In the genomic region with DNA sequence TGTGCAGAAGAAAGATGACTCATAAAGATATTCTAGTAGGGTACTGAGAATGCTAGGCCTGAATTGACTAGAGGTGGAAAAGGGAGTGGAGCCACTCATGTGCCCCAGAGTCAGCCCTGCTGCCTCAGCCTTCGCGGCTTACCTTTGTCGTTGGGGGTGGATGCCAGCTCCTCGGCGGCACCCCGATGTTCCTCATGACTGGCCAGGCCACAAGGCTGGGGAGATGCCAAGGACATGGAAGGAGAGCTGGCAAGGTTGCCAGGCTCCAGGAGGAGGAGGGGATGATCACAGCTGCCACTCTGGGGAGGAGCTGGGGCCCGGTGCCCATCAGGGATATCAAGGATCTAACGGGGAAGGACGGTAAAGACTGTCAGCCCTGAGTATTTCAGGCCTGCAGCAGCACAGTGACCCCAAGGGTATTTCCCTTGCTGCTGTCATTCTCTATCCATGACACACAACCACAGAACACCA, we compare ENCODE assay signal across 9 cellular contexts. TPM values are rescaled to one million over a fixed set of nuclear protein-coding genes. Genes with fewer than 3 reads are reported as not detected.
A peak's percentile ranks its signal among the peaks of the same experiment; 100 is the strongest.
DNase-seq lines count a peak whose midpoint lies in the region; ATAC-seq and TF ChIP-seq lines count a peak whose summit lies in the region.
"Had no signal": no experiment of that assay in that cellular context is flagged by ENCODE, and none has a peak within 500 bp of the region (broad histone marks: within the 10 kb centered on the region; RNA-seq: fewer than 3 reads in every experiment).

No MANE protein-coding gene starts in this region.

- peaks cover 72% of the 10 kb centered on the region for H3K36me3 Mint-ChIP-seq in T-cell
- H3K36me3 Mint-ChIP-seq in natural killer cell, result peaks cover 21% of the 10 kb centered on the region

- peak in 1 of 4 experiments; percentile 25 for ATAC-seq in T-cell (replicated peaks in 1 of 4)
- ATAC-seq in body of pancreas, result peak; percentile 31
- ATAC-seq in natural killer cell, result no peak
- ATAC-seq in HG02973 (IDR thresholded peaks at IDR 0.05; ENCODE audit: unreplicated experiment), result no peak

- H3K9me3 ChIP-seq in body of pancreas (no peaks in the 10 kb centered on the region), vagina (no peaks in the 10 kb centered on the region)

- peaks cover 33% of the 10 kb centered on the region for H3K4me1 ChIP-seq in body of pancreas
- peaks cover 6% of the 10 kb centered on the region for H3K4me1 ChIP-seq in vagina

- H3K36me3 ChIP-seq in body of pancreas (replicated peaks in 1 of 2; ENCODE audit: insufficient read depth in 1 of 2, low read depth in 2 of 2) (peaks cover 0 to 9% of the 10 kb centered on the region in 2 donors), vagina (peaks cover 0 to 68% of the 10 kb centered on the region in 2 donors)

- intact Hi-C loops in body of pancreas (cut with DNase I) (loop anchor here (5.0 kb wide), 1 partner anchor 60 kb away; no protein-coding TSS in a partner anchor), natural killer cell (cut with micrococcal nuclease) (loop anchor here (5.0 kb wide), 1 partner anchor 135 kb away; no protein-coding TSS in a partner anchor), vagina (cut with DNase I) (no loop called here)

- peak; percentile 38 for DNase-seq in Daoy (ENCODE audit: low read depth)
- no peak for DNase-seq in T-cell
- peak; percentile 41 to 64 (median 46) for DNase-seq in body of pancreas
- DNase-seq in natural killer cell, result no peak
- DNase-seq in SKM-1 (lab: John Stamatoyannopoulos, UW; ENCODE audit: unreplicated experiment), result no peak
- no peak for DNase-seq in vagina (ENCODE audit: extremely low spot score in 2 of 2)
- no peak for DNase-seq in coronary artery (ENCODE audit: low spot score)
- DNase-seq: KG1 had no signal

- H3K27ac ChIP-seq in body of pancreas, result peak overlapping the region in 2 of 4 donors; percentile 2 to 65
- H3K27ac ChIP-seq in vagina, result no peak overlapping the region
- H3K27ac ChIP-seq in coronary artery, result no peak overlapping the region

- H3K9me3 Mint-ChIP-seq in T-cell (no peaks in the 10 kb centered on the region), natural killer cell (no peaks in the 10 kb centered on the region)

- 32 to 42% methylated on average over 9 of the region's 9 CpGs for WGBS in body of pancreas, 2 donors

- H3K4me3 Mint-ChIP-seq in T-cell (no peak overlapping the region), natural killer cell (no peak overlapping the region)

- H3K4me3 ChIP-seq in body of pancreas, result no peak overlapping the region
- no peak overlapping the region for H3K4me3 ChIP-seq in vagina
- H3K4me3 ChIP-seq in coronary artery, result no peak overlapping the region

- H3K4me1 Mint-ChIP-seq in T-cell (peaks cover 28 to 47% (median 40%) of the 10 kb centered on the region in 3 donors), natural killer cell (peaks cover 49% of the 10 kb centered on the region in 2 donors)

- no peak for TF ChIP-seq POLR2A in body of pancreas (IDR thresholded peaks at IDR 0.05)
- TF ChIP-seq POLR2A in vagina (IDR thresholded peaks at IDR 0.05), result no peak

- TF ChIP-seq CTCF in body of pancreas (IDR thresholded peaks at IDR 0.05), result no peak
- TF ChIP-seq CTCF in natural killer cell (IDR thresholded peaks at IDR 0.05), result no peak
- no peak for TF ChIP-seq CTCF in vagina (IDR thresholded peaks at IDR 0.05)
- no peak for TF ChIP-seq CTCF in coronary artery (IDR thresholded peaks at IDR 0.05)

- H3K27me3 Mint-ChIP-seq in T-cell (no peaks in the 10 kb centered on the region), natural killer cell (ENCODE audit: low read depth in 2 of 2) (no peaks in the 10 kb centered on the region)

- H3K27ac Mint-ChIP-seq in T-cell (peak overlapping the region; percentile 91 to 93), natural killer cell (peak overlapping the region; percentile 97 to 98)

- H3K27me3 ChIP-seq in body of pancreas (no peaks in the 10 kb centered on the region), vagina (no peaks in the 10 kb centered on the region)

- POLR2A ChIA-PET in T-cell (lab: Charles Lee), result interaction anchor here (0.6 to 0.7 kb wide), 2 partner anchors 47 to 392 kb away, joined by 3 read pairs; a partner anchor contains a TSS

- CTCF ChIA-PET in T-cell (lab: Charles Lee), result interaction anchor here (0.6 to 1.5 kb wide), 2 partner anchors 9 to 286 kb away, joined by 3 to 6 read pairs; a partner anchor contains a TSS

RNA-seq across cellular contexts. Expression of a gene that starts 9.6 kb away (rescaled TPM):
- 58.1 and 58.2 TPM in 2 replicates for total RNA-seq in Daoy (2014; rRNA removed; shearing (Covaris generic))
- total RNA-seq in T-cell (10 to 100 TPM; 40.5 to 57.1 (median 42.8) TPM), body of pancreas (10 to 100 TPM; 30.3 to 36.6 TPM), natural killer cell (100 to 1,000 TPM in 1 of 3 donors, 10 to 100 TPM in 2; 74.0 to 121 (median 90.2) TPM), vagina (42.0 TPM)

RNA-seq across cellular contexts. Expression of a gene that starts 39.5 kb away (rescaled TPM):
- total RNA-seq in Daoy (2014; rRNA removed; shearing (Covaris generic)), result 27.1 and 32.9 TPM in 2 replicates
- total RNA-seq in T-cell, result 10 to 100 TPM; 67.1 to 80.4 (median 71.5) TPM
- 10 to 100 TPM; 42.3 to 57.4 TPM for total RNA-seq in body of pancreas
- 10 to 100 TPM; 45.4 to 56.5 (median 54.7) TPM for total RNA-seq in natural killer cell
- 87.2 TPM for total RNA-seq in vagina

RNA-seq across cellular contexts. Expression of a gene that starts 46.5 kb away (rescaled TPM):
- 2.7 and 5.0 TPM in 2 replicates for total RNA-seq in Daoy (2014; rRNA removed; shearing (Covaris generic))
- total RNA-seq in T-cell (100 to 1,000 TPM in 2 of 5 donors, 10 to 100 TPM in 3; 71.9 to 105 (median 99.1) TPM), body of pancreas (10 to 100 TPM in 1 of 2 donors, 1 to 10 TPM in 1; 4.3 to 11.7 TPM), natural killer cell (10 to 100 TPM; 55.2 to 88.4 (median 79.2) TPM), vagina (15.7 TPM)

Comparison
In these comparisons a context has a peak if more than half of its experiments do, and no peak if none do; other contexts are left out.
1. DNase-seq: peak in Daoy (single experiment) and body of pancreas (4 of 4); none in T-cell (0 of 34), natural killer cell (single experiment), SKM-1 (single experiment), vagina (0 of 2) and coronary artery (single experiment).